8 cellular contexts compared by ENCODE assay signal in the genomic region with DNA sequence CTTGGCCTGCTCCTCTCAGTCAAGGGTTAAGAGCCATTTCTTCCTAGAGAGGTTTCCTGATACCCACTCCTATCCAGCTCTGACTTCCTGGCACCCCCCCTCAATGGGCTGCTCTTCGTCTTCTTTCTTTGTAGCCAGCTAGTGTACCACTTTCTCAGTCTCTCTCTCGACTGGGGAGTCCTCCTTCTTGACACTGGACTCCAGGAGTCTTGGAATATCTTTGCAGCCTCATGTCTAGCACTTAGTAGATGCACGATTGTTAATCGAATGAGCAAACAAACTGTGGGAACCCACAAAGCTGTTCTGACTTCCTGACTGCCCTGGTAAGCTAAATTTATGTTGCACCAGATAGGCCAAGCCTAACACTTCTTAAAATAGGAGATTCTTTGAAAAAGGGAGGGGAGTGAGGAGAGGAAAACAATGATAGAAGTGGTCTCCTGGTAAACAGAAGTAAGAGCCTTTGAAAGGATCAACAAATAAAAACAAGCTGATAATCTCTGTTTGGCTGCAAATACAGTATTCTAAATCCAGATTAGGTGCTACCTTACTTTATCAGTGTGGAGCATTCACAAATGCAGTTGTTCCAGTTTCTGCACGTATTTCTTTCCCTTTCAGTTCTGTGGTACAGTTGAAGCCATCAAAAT.
DNase-seq lines count a peak whose midpoint lies in the region; ATAC-seq and TF ChIP-seq lines count a peak whose summit lies in the region.

No MANE protein-coding gene starts in this region.

- CTCF ChIA-PET in Calu3 (lab: Charles Lee): no interaction called here

- peaks cover 24% of the 10 kb centered on the region for H3K4me1 Mint-ChIP-seq in Calu3 (ENCODE audit: low read depth, unreplicated experiment)
- H3K4me1 Mint-ChIP-seq in natural killer cell treated with Interleukin-12 subunit alpha and Interleukin-12 subunit beta and Interleukin-15 and Interleukin-18, amount 100 ng/mL, for 72 hours (ENCODE audit: low read depth in 2 of 2): peaks cover 26 to 47% of the 10 kb centered on the region in 2 donors

- peak overlapping the region; percentile 25 for H3K27ac Mint-ChIP-seq in Calu3 (ENCODE audit: unreplicated experiment)
- H3K27ac Mint-ChIP-seq in natural killer cell treated with Interleukin-12 subunit alpha and Interleukin-12 subunit beta and Interleukin-15 and Interleukin-18, amount 100 ng/mL, for 72 hours: peak overlapping the region; percentile 72 to 83

- H3K9me3 ChIP-seq in adrenal gland (replicated peaks in 1 of 3) (no peaks in the 10 kb centered on the region), gastroesophageal sphincter (no peaks in the 10 kb centered on the region)

- DNase-seq in Calu3 (no peak), HL-60 (ENCODE audit: low read depth in 1 of 2, low spot score in 1 of 2) (no peak), adrenal gland (no peak), head of caudate nucleus (no peak), NCI-H748 treated with DMSO at 0.1 percent for 48 hours (lab: John Stamatoyannopoulos, UW) (no peak), T1000 (lab: John Stamatoyannopoulos, UW) (no peak)
- DNase-seq in natural killer cell treated with Interleukin-12 subunit alpha and Interleukin-12 subunit beta and Interleukin-15 and Interleukin-18, amount 100 ng/mL, for 72 hours (ENCODE audit: low spot score): no peak

- H3K9me3 Mint-ChIP-seq in Calu3 (ENCODE audit: low read depth, unreplicated experiment): peaks cover 2% of the 10 kb centered on the region
- no peaks in the 10 kb centered on the region for H3K9me3 Mint-ChIP-seq in natural killer cell treated with Interleukin-12 subunit alpha and Interleukin-12 subunit beta and Interleukin-15 and Interleukin-18, amount 100 ng/mL, for 72 hours

- 54 to 71% (median 65%) methylated on average over 5 of the region's 5 CpGs for WGBS in adrenal gland, 4 donors
- WGBS in gastroesophageal sphincter (ENCODE audit: low coverage in 1 of 2), 2 donors: 60 to 85% methylated on average over 5 of the region's 5 CpGs

- intact Hi-C loops in Calu3 (cut with micrococcal nuclease; ENCODE audit: unreplicated experiment) (loop anchor here (5.0 to 10.0 kb wide), 2 partner anchors 53 to 160 kb away; a partner anchor contains a TSS), adrenal gland (cut with DNase I) (no loop called here), head of caudate nucleus (cut with DNase I) (no loop called here)

- peaks cover 0 to 15% of the 10 kb centered on the region in 2 donors for H3K4me1 ChIP-seq in adrenal gland (replicated peaks in 1 of 2)
- peaks cover 8 to 62% (median 10%) of the 10 kb centered on the region in 3 donors for H3K4me1 ChIP-seq in gastroesophageal sphincter

- H3K36me3 ChIP-seq in adrenal gland (replicated peaks in 1 of 2) (no peaks in the 10 kb centered on the region), gastroesophageal sphincter (no peaks in the 10 kb centered on the region)

- peak overlapping the region; percentile 39 for H3K4me3 Mint-ChIP-seq in Calu3 (ENCODE audit: low read depth, unreplicated experiment)
- H3K4me3 Mint-ChIP-seq in natural killer cell treated with Interleukin-12 subunit alpha and Interleukin-12 subunit beta and Interleukin-15 and Interleukin-18, amount 100 ng/mL, for 72 hours: peak overlapping the region; percentile 66

- TF ChIP-seq POLR2A in adrenal gland (IDR thresholded peaks at IDR 0.05) (no peak), gastroesophageal sphincter (IDR thresholded peaks at IDR 0.05) (no peak)

- no peaks in the 10 kb centered on the region for H3K36me3 Mint-ChIP-seq in Calu3 (ENCODE audit: insufficient read depth, unreplicated experiment)
- H3K36me3 Mint-ChIP-seq in natural killer cell treated with Interleukin-12 subunit alpha and Interleukin-12 subunit beta and Interleukin-15 and Interleukin-18, amount 100 ng/mL, for 72 hours: no peaks in the 10 kb centered on the region

- H3K27ac ChIP-seq in HL-60 (replicated peaks) (peak overlapping the region; percentile 27), adrenal gland (peak overlapping the region in 3 of 5 donors; percentile 4 to 65 (median 28)), gastroesophageal sphincter (peak overlapping the region in 2 of 4 donors; percentile 47 to 60)

- no TSS peak for BruUV-seq in Calu3 (replicated peaks; lab: Mats Ljungman, UMichigan)

- H3K4me3 ChIP-seq in HL-60 (replicated peaks; ENCODE audit: insufficient read depth, low read length): no peak overlapping the region
- H3K4me3 ChIP-seq in adrenal gland: no peak overlapping the region
- H3K4me3 ChIP-seq in gastroesophageal sphincter: no peak overlapping the region

- H3K27me3 ChIP-seq in HL-60 (ENCODE audit: insufficient read depth, poor library complexity, severe bottlenecking): no peaks in the 10 kb centered on the region
- no peaks in the 10 kb centered on the region for H3K27me3 ChIP-seq in adrenal gland
- no peaks in the 10 kb centered on the region for H3K27me3 ChIP-seq in gastroesophageal sphincter

- no peak for TF ChIP-seq EP300 in gastroesophageal sphincter (IDR thresholded peaks at IDR 0.05)

- TF ChIP-seq CTCF in Calu3 (IDR thresholded peaks at IDR 0.05; ENCODE audit: unreplicated experiment) (no peak), HL-60 (IDR thresholded peaks at IDR 0.05; ENCODE audit: insufficient read depth, low read length) (no peak), adrenal gland (IDR thresholded peaks at IDR 0.05) (no peak), gastroesophageal sphincter (IDR thresholded peaks at IDR 0.05) (no peak)

- H3K27me3 Mint-ChIP-seq in Calu3 (ENCODE audit: unreplicated experiment): no peaks in the 10 kb centered on the region
- H3K27me3 Mint-ChIP-seq in natural killer cell treated with Interleukin-12 subunit alpha and Interleukin-12 subunit beta and Interleukin-15 and Interleukin-18, amount 100 ng/mL, for 72 hours: peaks cover 0 to 5% of the 10 kb centered on the region in 2 donors

- no peak for ATAC-seq in natural killer cell treated with Interleukin-12 subunit alpha and Interleukin-12 subunit beta and Interleukin-15 and Interleukin-18, amount 100 ng/mL, for 72 hours
- ATAC-seq in gastroesophageal sphincter: no peak
